26 cellular contexts compared by ENCODE assay signal in genomic region chr20:7657569-7657968, GRCh38.
"Had no signal": no experiment of that assay in that cellular context is flagged by ENCODE, and none has a peak within 500 bp of the region (broad histone marks: within the 10 kb centered on the region; RNA-seq: fewer than 3 reads in every experiment).

No MANE protein-coding gene starts in this region.

- ATAC-seq: activated CD4-positive, alpha-beta T cell treated with anti-CD3 and anti-CD28 coated beads for 36 hours; activated T-cell treated with anti-CD3 and anti-CD28 coated beads, Interleukin-2, amount 50 U/mL, for 72 hours; T-helper 17 cell had no signal

- H3K27me3 Mint-ChIP-seq: activated CD4-positive, alpha-beta memory T cell treated with anti-CD3 and anti-CD28 coated beads, Interleukin-2, amount 10 ng/mL, durations not matched to agents 7 days and 5 days; activated CD4-positive, alpha-beta T cell treated with anti-CD3 and anti-CD28 coated beads for 36 hours; activated naive CD4-positive, alpha-beta T cell treated with anti-CD3 and anti-CD28 coated beads, Interleukin-2, amount 10 ng/mL, durations not matched to agents 7 days and 5 days; activated naive CD8-positive, alpha-beta T cell treated with anti-CD3 and anti-CD28 coated beads for 36 hours; T-helper 17 cell had no signal

- H3K27ac Mint-ChIP-seq: activated CD4-positive, alpha-beta memory T cell treated with anti-CD3 and anti-CD28 coated beads, Interleukin-2, amount 10 ng/mL, durations not matched to agents 7 days and 5 days; activated CD4-positive, alpha-beta T cell treated with anti-CD3 and anti-CD28 coated beads for 36 hours; activated naive CD4-positive, alpha-beta T cell treated with anti-CD3 and anti-CD28 coated beads, Interleukin-2, amount 10 ng/mL, durations not matched to agents 7 days and 5 days; activated naive CD8-positive, alpha-beta T cell treated with anti-CD3 and anti-CD28 coated beads for 36 hours; activated T-cell treated with anti-CD3 and anti-CD28 coated beads, Interleukin-2, amount 50 U/mL, for 72 hours; activated T-helper 2 cell treated with anti-CD3 and anti-CD28 coated beads, Interferon-gamma antibody, Interleukin-2, Interleukin-4, amounts not matched to agents 10 μg/mL and 5 μg/mL and 100 μg/mL, durations not matched to agents 14 hours and 24 hours and 36 hours; T-helper 17 cell had no signal

- H3K4me3 ChIP-seq: MG63, Peyer's patch had no signal

- H3K9ac ChIP-seq: KMS-11 had no signal

- H3K9me3 ChIP-seq: MG63, Peyer's patch had no signal

- H3K4me2 ChIP-seq: KMS-11 had no signal

- DNase-seq: activated CD4-positive, alpha-beta memory T cell treated with anti-CD3 and anti-CD28 coated beads, Interleukin-2, amount 10 ng/mL, durations not matched to agents 7 days and 5 days; activated CD4-positive, alpha-beta T cell treated with anti-CD3 and anti-CD28 coated beads for 36 hours; activated CD4-positive, alpha-beta T cell treated with anti-CD3 and anti-CD28 coated beads, Interleukin-2, amount 50 U/mL, for 1 hour; activated CD8-positive, alpha-beta memory T cell treated with anti-CD3 and anti-CD28 coated beads, Interleukin-2, amount 50 U/mL, for 4 hours; activated gamma-delta T cell treated with Interleukin-2 at 50 U/mL for 16 hours; activated naive CD4-positive, alpha-beta T cell treated with anti-CD3 and anti-CD28 coated beads, Interleukin-2, amount 10 ng/mL, durations not matched to agents 7 days and 5 days; activated naive CD8-positive, alpha-beta T cell treated with anti-CD3 and anti-CD28 coated beads for 36 hours; activated T-cell treated with anti-CD3 and anti-CD28 coated beads, Interleukin-2, amount 50 U/mL, for 72 hours; brain microvascular endothelial cell; cerebellar nuclear complex; MG63; MV-4-11; NCI-H1092 treated with DMSO at 0.1 percent for 48 hours; NCI-H1436 treated with DMSO at 0.1 percent for 48 hours; NCI-H187 treated with DMSO at 0.1 percent for 48 hours; NCI-H2081 treated with DMSO at 0.1 percent for 48 hours; NCI-H2171 treated with DMSO at 0.1 percent for 48 hours; NCI-H226; OCI-M1; Peyer's patch; SHP77 treated with DMSO at 0.1 percent for 48 hours; T-helper 17 cell; T-helper 9 cell; WERI-Rb-1 had no signal

- H3K4me1 Mint-ChIP-seq: activated CD4-positive, alpha-beta memory T cell treated with anti-CD3 and anti-CD28 coated beads, Interleukin-2, amount 10 ng/mL, durations not matched to agents 7 days and 5 days; activated CD4-positive, alpha-beta T cell treated with anti-CD3 and anti-CD28 coated beads for 36 hours; activated naive CD4-positive, alpha-beta T cell treated with anti-CD3 and anti-CD28 coated beads, Interleukin-2, amount 10 ng/mL, durations not matched to agents 7 days and 5 days; activated naive CD8-positive, alpha-beta T cell treated with anti-CD3 and anti-CD28 coated beads for 36 hours; T-helper 17 cell had no signal

- H3K4me3 Mint-ChIP-seq: activated CD4-positive, alpha-beta memory T cell treated with anti-CD3 and anti-CD28 coated beads, Interleukin-2, amount 10 ng/mL, durations not matched to agents 7 days and 5 days; activated CD4-positive, alpha-beta T cell treated with anti-CD3 and anti-CD28 coated beads for 36 hours; activated naive CD4-positive, alpha-beta T cell treated with anti-CD3 and anti-CD28 coated beads, Interleukin-2, amount 10 ng/mL, durations not matched to agents 7 days and 5 days; activated naive CD8-positive, alpha-beta T cell treated with anti-CD3 and anti-CD28 coated beads for 36 hours; activated T-cell treated with anti-CD3 and anti-CD28 coated beads, Interleukin-2, amount 50 U/mL, for 72 hours; T-helper 17 cell had no signal

- H3K27me3 ChIP-seq: brain microvascular endothelial cell, MG63, Peyer's patch had no signal

- H3K27ac ChIP-seq: brain microvascular endothelial cell, KMS-11, Peyer's patch, WERI-Rb-1 had no signal

- H3K36me3 ChIP-seq: brain microvascular endothelial cell, MG63, Peyer's patch, WERI-Rb-1 had no signal

- H3K9me3 Mint-ChIP-seq: activated CD4-positive, alpha-beta memory T cell treated with anti-CD3 and anti-CD28 coated beads, Interleukin-2, amount 10 ng/mL, durations not matched to agents 7 days and 5 days; activated T-helper 2 cell treated with anti-CD3 and anti-CD28 coated beads, Interferon-gamma antibody, Interleukin-2, Interleukin-4, amounts not matched to agents 10 μg/mL and 5 μg/mL and 100 μg/mL, durations not matched to agents 14 hours and 24 hours and 36 hours had no signal

- H3K4me1 ChIP-seq: Peyer's patch had no signal

- H3K36me3 Mint-ChIP-seq: activated naive CD4-positive, alpha-beta T cell treated with anti-CD3 and anti-CD28 coated beads, Interleukin-2, amount 10 ng/mL, durations not matched to agents 7 days and 5 days; activated naive CD8-positive, alpha-beta T cell treated with anti-CD3 and anti-CD28 coated beads for 36 hours had no signal
